ENCODE assay signal across 7 cellular contexts in the genomic region with DNA sequence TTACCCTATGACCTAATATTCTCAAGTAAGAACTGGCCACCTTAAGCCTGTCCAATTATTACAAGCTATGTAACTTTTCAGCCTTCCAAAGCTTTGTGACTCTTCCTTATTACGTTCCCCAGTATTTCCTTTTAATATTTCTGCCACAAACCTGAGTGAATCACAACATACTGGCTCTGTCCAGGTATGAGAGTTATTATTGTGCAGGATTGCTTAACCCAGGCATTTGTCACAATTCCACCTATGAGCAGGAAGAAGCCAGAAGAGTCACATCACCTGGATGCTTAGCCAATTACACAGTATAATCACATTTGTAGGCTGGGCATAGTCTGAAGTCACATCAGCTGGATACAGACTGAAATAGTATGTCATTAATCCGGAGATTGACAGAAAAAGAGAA. TPM values are rescaled to one million over a fixed set of nuclear protein-coding genes. Genes with fewer than 3 reads are reported as not detected.
"Had no signal": no experiment of that assay in that cellular context is flagged by ENCODE, and none has a peak within 500 bp of the region (broad histone marks: within the 10 kb centered on the region; RNA-seq: fewer than 3 reads in every experiment).

No MANE protein-coding gene starts in this region.

RNA-seq across cellular contexts. Expression of a gene that starts 8.6 kb away (rescaled TPM):
- total RNA-seq: GM23248, GM23338, H1, H4, H7, H9, HFFc6 had no signal
- polyA plus RNA-seq: GM23248, GM23338, H1 had no signal
